Comparison of ENCODE assay signal across 8 cellular contexts in genomic region chr10:131928248-131929095, GRCh38. TPM values are rescaled to one million over a fixed set of nuclear protein-coding genes. Genes with fewer than 3 reads are reported as not detected.
DNase-seq lines count a peak whose midpoint lies in the region; ATAC-seq and TF ChIP-seq lines count a peak whose summit lies in the region.

No MANE protein-coding gene starts in this region.

- H3K9me3 ChIP-seq in endodermal cell (ENCODE audit: control insufficient read depth, low read length): peaks cover 23% of the 10 kb centered on the region

- peaks cover 44% of the 10 kb centered on the region for H3K4me1 Mint-ChIP-seq in endodermal cell

- ATAC-seq in GM18508 (IDR thresholded peaks at IDR 0.05; ENCODE audit: insufficient read depth, unreplicated experiment) (peak; percentile 78), HG02571 (IDR thresholded peaks at IDR 0.05; ENCODE audit: unreplicated experiment) (peak; percentile 78), omental fat pad (ENCODE audit: low FRiP score) (no peak)

- H3K36me3 ChIP-seq in endodermal cell (ENCODE audit: control insufficient read depth, insufficient read depth, low read length): peaks cover 28% of the 10 kb centered on the region

- 82 to 90% methylated on average over 15 to 18 of the region's 18 CpGs for WGBS in endodermal cell (ENCODE audit: insufficient coverage in 1 of 2, insufficient read length in 1 of 2), 2 experiments

- no peak for TF ChIP-seq CTCF in endodermal cell (conservative IDR thresholded peaks at IDR 0.05)
- TF ChIP-seq CTCF in omental fat pad (IDR thresholded peaks at IDR 0.05): no peak

- H3K36me3 Mint-ChIP-seq in endodermal cell (ENCODE audit: low read depth): peaks cover 27% of the 10 kb centered on the region

- H3K9me3 Mint-ChIP-seq in endodermal cell: peaks cover 31% of the 10 kb centered on the region

- H3K27me3 Mint-ChIP-seq in endodermal cell (ENCODE audit: insufficient read depth): no peaks in the 10 kb centered on the region

- H3K27me3 ChIP-seq in endodermal cell (ENCODE audit: control insufficient read depth, insufficient read depth, low read length, poor library complexity, severe bottlenecking): no peaks in the 10 kb centered on the region

- H3K9ac ChIP-seq in endodermal cell (ENCODE audit: extremely low read depth, low read length, poor library complexity, severe bottlenecking): peak overlapping the region; percentile 30

- peak overlapping the region; percentile 40 for H3K4me3 ChIP-seq in endodermal cell (ENCODE audit: low read length)

- peak overlapping the region; percentile 82 for H3K27ac Mint-ChIP-seq in endodermal cell

- DNase-seq in SHP77 treated with DMSO at 0.1 percent for 48 hours (lab: John Stamatoyannopoulos, UW) (peak; percentile 15), endodermal cell (peak; percentile 49), midbrain (lab: John Stamatoyannopoulos, UW) (no peak), omental fat pad (ENCODE audit: low spot score) (no peak), AG08396 (ENCODE audit: low spot score) (no peak)
- DNase-seq in stimulated activated CD8-positive, alpha-beta memory T cell treated with anti-CD3 and anti-CD28 coated beads, Interleukin-2, amount 100 ng/mL, for 48 hours (ENCODE audit: low read depth in 2 of 2): peak; percentile 54 to 59

- peaks cover 13% of the 10 kb centered on the region for H3K4me1 ChIP-seq in endodermal cell (ENCODE audit: control insufficient read depth, insufficient read depth, low read length)

- peak overlapping the region; percentile 62 for H3K27ac ChIP-seq in endodermal cell (ENCODE audit: low read depth, low read length)

- peak overlapping the region; percentile 12 for H3K4me3 Mint-ChIP-seq in endodermal cell

RNA-seq across cellular contexts. Expression of gene PPP2R2D, which starts 27.7 kb away (rescaled TPM):
- total RNA-seq in endodermal cell: 10 to 100 TPM; 35.5 to 37.5 TPM
- polyA plus RNA-seq in endodermal cell (2013, experiment 1 of 2): 36.0 TPM
- 35.4 TPM for polyA plus RNA-seq in endodermal cell (2013, experiment 2 of 2)
- 10 to 100 TPM; 25.0 to 33.7 (median 28.7) TPM for total RNA-seq in omental fat pad

RNA-seq across cellular contexts. Expression of gene BNIP3, which starts 53.3 kb away (rescaled TPM):
- total RNA-seq in endodermal cell (100 to 1,000 TPM in 1 of 2 donors, 10 to 100 TPM in 1; 93.5 to 108 TPM), omental fat pad (100 to 1,000 TPM in 3 of 4 donors, 10 to 100 TPM in 1; 66.3 to 192 (median 149) TPM)
- 149 TPM for polyA plus RNA-seq in endodermal cell (2013, experiment 1 of 2)
- polyA plus RNA-seq in endodermal cell (2013, experiment 2 of 2): 135 TPM

Comparison
In these comparisons a context has a peak if more than half of its experiments do, and no peak if none do; other contexts are left out.
1. DNase-seq: peak in SHP77 treated with DMSO at 0.1 percent for 48 hours (single experiment), endodermal cell (single experiment) and stimulated activated CD8-positive, alpha-beta memory T cell treated with anti-CD3 and anti-CD28 coated beads, Interleukin-2, amount 100 ng/mL, for 48 hours (2 of 2); none in midbrain (single experiment), omental fat pad (single experiment) and AG08396 (single experiment).